In the genomic region with DNA sequence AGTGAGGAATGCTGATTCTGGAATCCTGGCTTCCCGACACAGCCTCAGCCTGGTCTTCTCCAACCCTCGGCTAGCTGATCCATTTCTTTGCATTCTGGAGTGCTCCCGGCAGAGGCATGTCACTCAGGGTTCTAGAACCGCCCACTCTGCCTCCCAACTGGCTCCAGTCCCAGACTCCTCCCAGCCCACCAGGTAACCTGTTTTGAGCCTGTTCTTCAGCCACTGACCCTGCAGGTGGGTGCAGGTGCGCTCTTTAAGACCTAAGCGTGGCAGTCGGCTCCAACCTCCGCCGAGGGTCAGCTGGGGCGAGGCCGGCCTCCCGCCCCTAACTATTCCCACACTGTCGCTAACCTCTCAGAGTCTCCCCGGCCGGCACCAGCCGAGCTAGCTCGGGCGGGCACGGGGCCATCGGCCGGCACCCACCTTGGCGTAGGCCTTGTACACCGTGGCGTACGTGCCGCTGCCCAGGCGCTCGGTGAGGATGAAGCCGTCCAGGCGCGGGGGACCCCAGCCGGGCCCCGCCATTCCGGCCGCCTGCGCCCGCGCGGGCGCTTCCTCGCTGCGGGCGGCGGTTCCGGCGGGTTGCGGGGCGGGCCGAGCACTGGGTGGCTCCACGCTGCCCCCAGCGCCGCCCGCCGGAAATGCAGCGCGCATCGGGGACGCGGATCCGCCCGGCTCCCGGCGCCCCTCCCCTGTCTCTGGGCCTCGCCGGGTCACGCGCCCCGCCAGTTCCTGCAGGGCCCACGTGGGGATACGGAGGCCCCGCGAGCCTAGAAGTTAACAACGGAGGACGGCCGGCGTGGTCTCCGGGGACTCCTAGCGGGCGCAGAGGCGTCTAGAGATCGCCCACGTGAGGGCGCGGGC, we compare ENCODE assay signal across 1 cellular context.
A peak's percentile ranks its signal among the peaks of the same experiment; 100 is the strongest.
TF ChIP-seq lines count a peak whose summit lies in the region.

A gene with protein sequence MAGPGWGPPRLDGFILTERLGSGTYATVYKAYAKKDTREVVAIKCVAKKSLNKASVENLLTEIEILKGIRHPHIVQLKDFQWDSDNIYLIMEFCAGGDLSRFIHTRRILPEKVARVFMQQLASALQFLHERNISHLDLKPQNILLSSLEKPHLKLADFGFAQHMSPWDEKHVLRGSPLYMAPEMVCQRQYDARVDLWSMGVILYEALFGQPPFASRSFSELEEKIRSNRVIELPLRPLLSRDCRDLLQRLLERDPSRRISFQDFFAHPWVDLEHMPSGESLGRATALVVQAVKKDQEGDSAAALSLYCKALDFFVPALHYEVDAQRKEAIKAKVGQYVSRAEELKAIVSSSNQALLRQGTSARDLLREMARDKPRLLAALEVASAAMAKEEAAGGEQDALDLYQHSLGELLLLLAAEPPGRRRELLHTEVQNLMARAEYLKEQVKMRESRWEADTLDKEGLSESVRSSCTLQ (minus strand): TSS at position 576 of the 864 bp plus-strand sequence. CDS start 51 bp downstream, at position 525.

TF ChIP-seq in HepG2, 621 proteins besides CTCF, POLR2A, EP300 and RAD21 (continued from another document and continues in another):
- TF ChIP-seq, protein P1, sequence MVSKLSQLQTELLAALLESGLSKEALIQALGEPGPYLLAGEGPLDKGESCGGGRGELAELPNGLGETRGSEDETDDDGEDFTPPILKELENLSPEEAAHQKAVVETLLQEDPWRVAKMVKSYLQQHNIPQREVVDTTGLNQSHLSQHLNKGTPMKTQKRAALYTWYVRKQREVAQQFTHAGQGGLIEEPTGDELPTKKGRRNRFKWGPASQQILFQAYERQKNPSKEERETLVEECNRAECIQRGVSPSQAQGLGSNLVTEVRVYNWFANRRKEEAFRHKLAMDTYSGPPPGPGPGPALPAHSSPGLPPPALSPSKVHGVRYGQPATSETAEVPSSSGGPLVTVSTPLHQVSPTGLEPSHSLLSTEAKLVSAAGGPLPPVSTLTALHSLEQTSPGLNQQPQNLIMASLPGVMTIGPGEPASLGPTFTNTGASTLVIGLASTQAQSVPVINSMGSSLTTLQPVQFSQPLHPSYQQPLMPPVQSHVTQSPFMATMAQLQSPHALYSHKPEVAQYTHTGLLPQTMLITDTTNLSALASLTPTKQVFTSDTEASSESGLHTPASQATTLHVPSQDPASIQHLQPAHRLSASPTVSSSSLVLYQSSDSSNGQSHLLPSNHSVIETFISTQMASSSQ (IDR thresholded peaks at IDR 0.05; ENCODE audit: low read depth), result no peak
- TF ChIP-seq, protein P1 (CRISPR knock-in tag; IDR thresholded peaks at IDR 0.05; ENCODE audit: borderline replicate concordance), result 0 out of 2 replicates have a peak, but pooled peaks have one; percentile 7
- TF ChIP-seq, protein P2, sequence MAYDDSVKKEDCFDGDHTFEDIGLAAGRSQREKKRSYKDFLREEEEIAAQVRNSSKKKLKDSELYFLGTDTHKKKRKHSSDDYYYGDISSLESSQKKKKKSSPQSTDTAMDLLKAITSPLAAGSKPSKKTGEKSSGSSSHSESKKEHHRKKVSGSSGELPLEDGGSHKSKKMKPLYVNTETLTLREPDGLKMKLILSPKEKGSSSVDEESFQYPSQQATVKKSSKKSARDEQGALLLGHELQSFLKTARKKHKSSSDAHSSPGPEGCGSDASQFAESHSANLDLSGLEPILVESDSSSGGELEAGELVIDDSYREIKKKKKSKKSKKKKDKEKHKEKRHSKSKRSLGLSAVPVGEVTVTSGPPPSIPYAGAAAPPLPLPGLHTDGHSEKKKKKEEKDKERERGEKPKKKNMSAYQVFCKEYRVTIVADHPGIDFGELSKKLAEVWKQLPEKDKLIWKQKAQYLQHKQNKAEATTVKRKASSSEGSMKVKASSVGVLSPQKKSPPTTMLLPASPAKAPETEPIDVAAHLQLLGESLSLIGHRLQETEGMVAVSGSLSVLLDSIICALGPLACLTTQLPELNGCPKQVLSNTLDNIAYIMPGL (CRISPR knock-in tag; IDR thresholded peaks at IDR 0.05; ENCODE audit: borderline replicate concordance in 1 of 2, low read depth in 1 of 2), result peak; percentile 45 to 67; a peak in 3 of 4 replicates
- TF ChIP-seq ZNF746 (CRISPR knock-in tag; IDR thresholded peaks at IDR 0.05) (no peak), ZNF143 (CRISPR knock-in tag; IDR thresholded peaks at IDR 0.05) (no peak), ZNF570 (CRISPR knock-in tag; IDR thresholded peaks at IDR 0.05; ENCODE audit: borderline replicate concordance) (no peak), ZNF543 (CRISPR knock-in tag; IDR thresholded peaks at IDR 0.05) (0 out of 2 replicates have a peak, but pooled peaks have one; percentile 59), BORCS8-MEF2B (CRISPR knock-in tag; IDR thresholded peaks at IDR 0.05) (peak; percentile 51; the same call in 1 of the 2 replicates), ZNF614 (CRISPR knock-in tag; IDR thresholded peaks at IDR 0.05; ENCODE audit: borderline replicate concordance) (peak; percentile 27; the same call in 1 of the 2 replicates), HES4 (CRISPR knock-in tag; IDR thresholded peaks at IDR 0.05; ENCODE audit: borderline replicate concordance) (peak; percentile 40; the same call in 1 of the 2 replicates), CEBPB (IDR thresholded peaks at IDR 0.05; ENCODE audit: borderline replicate concordance, low read depth, low read length) (no peak), ZNF484 (CRISPR knock-in tag; IDR thresholded peaks at IDR 0.05; ENCODE audit: borderline replicate concordance, low read depth) (no peak), ONECUT2 (CRISPR knock-in tag; IDR thresholded peaks at IDR 0.05) (no peak), KLF13 (CRISPR knock-in tag; IDR thresholded peaks at IDR 0.05) (no peak; the same call in 1 of the 2 replicates), SATB2 (CRISPR knock-in tag; IDR thresholded peaks at IDR 0.05) (no peak), ZNF207 (IDR thresholded peaks at IDR 0.05; ENCODE audit: borderline replicate concordance) (no peak)
- TF ChIP-seq, protein P3, sequence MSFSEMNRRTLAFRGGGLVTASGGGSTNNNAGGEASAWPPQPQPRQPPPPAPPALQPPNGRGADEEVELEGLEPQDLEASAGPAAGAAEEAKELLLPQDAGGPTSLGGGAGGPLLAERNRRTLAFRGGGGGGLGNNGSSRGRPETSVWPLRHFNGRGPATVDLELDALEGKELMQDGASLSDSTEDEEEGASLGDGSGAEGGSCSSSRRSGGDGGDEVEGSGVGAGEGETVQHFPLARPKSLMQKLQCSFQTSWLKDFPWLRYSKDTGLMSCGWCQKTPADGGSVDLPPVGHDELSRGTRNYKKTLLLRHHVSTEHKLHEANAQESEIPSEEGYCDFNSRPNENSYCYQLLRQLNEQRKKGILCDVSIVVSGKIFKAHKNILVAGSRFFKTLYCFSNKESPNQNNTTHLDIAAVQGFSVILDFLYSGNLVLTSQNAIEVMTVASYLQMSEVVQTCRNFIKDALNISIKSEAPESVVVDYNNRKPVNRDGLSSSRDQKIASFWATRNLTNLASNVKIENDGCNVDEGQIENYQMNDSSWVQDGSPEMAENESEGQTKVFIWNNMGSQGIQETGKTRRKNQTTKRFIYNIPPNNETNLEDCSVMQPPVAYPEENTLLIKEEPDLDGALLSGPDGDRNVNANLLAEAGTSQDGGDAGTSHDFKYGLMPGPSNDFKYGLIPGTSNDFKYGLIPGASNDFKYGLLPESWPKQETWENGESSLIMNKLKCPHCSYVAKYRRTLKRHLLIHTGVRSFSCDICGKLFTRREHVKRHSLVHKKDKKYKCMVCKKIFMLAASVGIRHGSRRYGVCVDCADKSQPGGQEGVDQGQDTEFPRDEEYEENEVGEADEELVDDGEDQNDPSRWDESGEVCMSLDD (CRISPR knock-in tag; IDR thresholded peaks at IDR 0.05; ENCODE audit: borderline replicate concordance), result no peak
- TF ChIP-seq, protein P4, sequence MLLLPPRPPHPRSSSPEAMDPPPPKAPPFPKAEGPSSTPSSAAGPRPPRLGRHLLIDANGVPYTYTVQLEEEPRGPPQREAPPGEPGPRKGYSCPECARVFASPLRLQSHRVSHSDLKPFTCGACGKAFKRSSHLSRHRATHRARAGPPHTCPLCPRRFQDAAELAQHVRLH (CRISPR knock-in tag; IDR thresholded peaks at IDR 0.05; ENCODE audit: borderline replicate concordance, low read depth), result peak; percentile 23; the same call in 1 of the 2 replicates
- TF ChIP-seq, protein P5, sequence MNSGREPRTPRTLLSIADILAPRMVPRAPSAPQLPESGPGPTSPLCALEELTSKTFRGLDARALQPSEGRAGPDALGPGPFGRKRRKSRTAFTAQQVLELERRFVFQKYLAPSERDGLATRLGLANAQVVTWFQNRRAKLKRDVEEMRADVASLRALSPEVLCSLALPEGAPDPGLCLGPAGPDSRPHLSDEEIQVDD (CRISPR knock-in tag; IDR thresholded peaks at IDR 0.05; ENCODE audit: borderline replicate concordance), result 0 out of 2 replicates have a peak, but pooled peaks have one; percentile 48
- TF ChIP-seq, protein P6, sequence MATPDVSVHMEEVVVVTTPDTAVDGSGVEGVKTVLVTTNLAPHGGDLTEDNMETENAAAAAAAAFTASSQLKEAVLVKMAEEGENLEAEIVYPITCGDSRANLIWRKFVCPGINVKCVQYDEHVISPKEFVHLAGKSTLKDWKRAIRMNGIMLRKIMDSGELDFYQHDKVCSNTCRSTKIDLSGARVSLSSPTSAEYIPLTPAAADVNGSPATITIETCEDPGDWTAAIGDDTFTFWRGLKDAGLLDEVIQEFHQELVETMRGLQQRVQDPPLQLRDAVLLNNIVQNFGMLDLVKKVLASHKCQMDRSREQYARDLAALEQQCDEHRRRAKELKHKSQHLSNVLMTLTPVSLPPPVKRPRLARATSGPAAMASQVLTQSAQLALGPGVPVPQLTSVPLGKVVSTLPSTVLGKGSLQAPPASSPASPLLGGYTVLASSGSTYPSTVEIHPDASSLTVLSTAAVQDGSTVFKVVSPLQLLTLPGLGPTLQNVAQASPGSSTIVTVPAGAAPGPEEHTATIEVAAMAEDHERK (CRISPR knock-in tag; IDR thresholded peaks at IDR 0.05; ENCODE audit: low read depth), result no peak
- TF ChIP-seq, protein P7, sequence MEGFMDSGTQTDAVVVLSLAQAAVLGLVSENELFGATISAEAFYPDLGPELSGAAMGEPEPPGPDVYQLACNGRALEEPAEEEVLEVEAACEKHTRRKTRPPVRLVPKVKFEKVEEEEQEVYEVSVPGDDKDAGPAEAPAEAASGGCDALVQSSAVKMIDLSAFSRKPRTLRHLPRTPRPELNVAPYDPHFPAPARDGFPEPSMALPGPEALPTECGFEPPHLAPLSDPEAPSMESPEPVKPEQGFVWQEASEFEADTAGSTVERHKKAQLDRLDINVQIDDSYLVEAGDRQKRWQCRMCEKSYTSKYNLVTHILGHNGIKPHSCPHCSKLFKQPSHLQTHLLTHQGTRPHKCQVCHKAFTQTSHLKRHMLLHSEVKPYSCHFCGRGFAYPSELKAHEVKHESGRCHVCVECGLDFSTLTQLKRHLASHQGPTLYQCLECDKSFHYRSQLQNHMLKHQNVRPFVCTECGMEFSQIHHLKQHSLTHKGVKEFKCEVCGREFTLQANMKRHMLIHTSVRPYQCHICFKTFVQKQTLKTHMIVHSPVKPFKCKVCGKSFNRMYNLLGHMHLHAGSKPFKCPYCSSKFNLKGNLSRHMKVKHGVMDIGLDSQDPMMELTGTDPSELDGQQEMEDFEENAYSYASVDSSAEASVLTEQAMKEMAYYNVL (CRISPR knock-in tag; IDR thresholded peaks at IDR 0.05; ENCODE audit: borderline replicate concordance), result no peak; the same call in 1 of the 2 replicates
- TF ChIP-seq, protein P8, sequence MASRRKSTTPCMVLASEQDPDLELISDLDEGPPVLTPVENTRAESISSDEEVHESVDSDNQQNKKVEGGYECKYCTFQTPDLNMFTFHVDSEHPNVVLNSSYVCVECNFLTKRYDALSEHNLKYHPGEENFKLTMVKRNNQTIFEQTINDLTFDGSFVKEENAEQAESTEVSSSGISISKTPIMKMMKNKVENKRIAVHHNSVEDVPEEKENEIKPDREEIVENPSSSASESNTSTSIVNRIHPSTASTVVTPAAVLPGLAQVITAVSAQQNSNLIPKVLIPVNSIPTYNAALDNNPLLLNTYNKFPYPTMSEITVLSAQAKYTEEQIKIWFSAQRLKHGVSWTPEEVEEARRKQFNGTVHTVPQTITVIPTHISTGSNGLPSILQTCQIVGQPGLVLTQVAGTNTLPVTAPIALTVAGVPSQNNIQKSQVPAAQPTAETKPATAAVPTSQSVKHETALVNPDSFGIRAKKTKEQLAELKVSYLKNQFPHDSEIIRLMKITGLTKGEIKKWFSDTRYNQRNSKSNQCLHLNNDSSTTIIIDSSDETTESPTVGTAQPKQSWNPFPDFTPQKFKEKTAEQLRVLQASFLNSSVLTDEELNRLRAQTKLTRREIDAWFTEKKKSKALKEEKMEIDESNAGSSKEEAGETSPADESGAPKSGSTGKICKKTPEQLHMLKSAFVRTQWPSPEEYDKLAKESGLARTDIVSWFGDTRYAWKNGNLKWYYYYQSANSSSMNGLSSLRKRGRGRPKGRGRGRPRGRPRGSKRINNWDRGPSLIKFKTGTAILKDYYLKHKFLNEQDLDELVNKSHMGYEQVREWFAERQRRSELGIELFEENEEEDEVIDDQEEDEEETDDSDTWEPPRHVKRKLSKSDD (CRISPR knock-in tag; IDR thresholded peaks at IDR 0.05; ENCODE audit: low read depth), result no peak
- TF ChIP-seq, protein P9, sequence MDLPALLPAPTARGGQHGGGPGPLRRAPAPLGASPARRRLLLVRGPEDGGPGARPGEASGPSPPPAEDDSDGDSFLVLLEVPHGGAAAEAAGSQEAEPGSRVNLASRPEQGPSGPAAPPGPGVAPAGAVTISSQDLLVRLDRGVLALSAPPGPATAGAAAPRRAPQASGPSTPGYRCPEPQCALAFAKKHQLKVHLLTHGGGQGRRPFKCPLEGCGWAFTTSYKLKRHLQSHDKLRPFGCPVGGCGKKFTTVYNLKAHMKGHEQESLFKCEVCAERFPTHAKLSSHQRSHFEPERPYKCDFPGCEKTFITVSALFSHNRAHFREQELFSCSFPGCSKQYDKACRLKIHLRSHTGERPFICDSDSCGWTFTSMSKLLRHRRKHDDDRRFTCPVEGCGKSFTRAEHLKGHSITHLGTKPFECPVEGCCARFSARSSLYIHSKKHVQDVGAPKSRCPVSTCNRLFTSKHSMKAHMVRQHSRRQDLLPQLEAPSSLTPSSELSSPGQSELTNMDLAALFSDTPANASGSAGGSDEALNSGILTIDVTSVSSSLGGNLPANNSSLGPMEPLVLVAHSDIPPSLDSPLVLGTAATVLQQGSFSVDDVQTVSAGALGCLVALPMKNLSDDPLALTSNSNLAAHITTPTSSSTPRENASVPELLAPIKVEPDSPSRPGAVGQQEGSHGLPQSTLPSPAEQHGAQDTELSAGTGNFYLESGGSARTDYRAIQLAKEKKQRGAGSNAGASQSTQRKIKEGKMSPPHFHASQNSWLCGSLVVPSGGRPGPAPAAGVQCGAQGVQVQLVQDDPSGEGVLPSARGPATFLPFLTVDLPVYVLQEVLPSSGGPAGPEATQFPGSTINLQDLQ (CRISPR knock-in tag; IDR thresholded peaks at IDR 0.05), result no peak
